10 cellular contexts compared by ENCODE assay signal in genomic region chr10:103450201-103450695, GRCh38. TPM values are rescaled to one million over a fixed set of nuclear protein-coding genes. Genes with fewer than 3 reads are reported as not detected.
DNase-seq lines count a peak whose midpoint lies in the region; TF ChIP-seq lines count a peak whose summit lies in the region.
"Had no signal": no experiment of that assay in that cellular context is flagged by ENCODE, and none has a peak within 500 bp of the region (broad histone marks: within the 10 kb centered on the region; RNA-seq: fewer than 3 reads in every experiment).

No MANE protein-coding gene starts in this region.

- no peak for TF ChIP-seq CTCF in testis (IDR thresholded peaks at IDR 0.05)

- H3K27ac Mint-ChIP-seq in activated T-cell treated with anti-CD3 and anti-CD28 coated beads, Interleukin-2, amount 50 U/mL, for 24 hours = peak overlapping the region; percentile 91
- peak overlapping the region; percentile 18 for H3K27ac Mint-ChIP-seq in activated T-helper 1 cell treated with anti-CD3 and anti-CD28 coated beads, Interleukin-12 subunit alpha, Interleukin-12 subunit beta, Interleukin-2, Interleukin-4 antibody, amounts not matched to agents 30 ng/mL and 10 ng/mL and 1 ng/mL, durations not matched to agents 14 hours and 24 hours and 36 hours

- peaks cover 56% of the 10 kb centered on the region for H3K36me3 Mint-ChIP-seq in activated T-cell treated with anti-CD3 and anti-CD28 coated beads, Interleukin-2, amount 50 U/mL, for 24 hours (ENCODE audit: low read depth)
- H3K36me3 Mint-ChIP-seq in activated T-helper 1 cell treated with anti-CD3 and anti-CD28 coated beads, Interleukin-12 subunit alpha, Interleukin-12 subunit beta, Interleukin-2, Interleukin-4 antibody, amounts not matched to agents 30 ng/mL and 10 ng/mL and 1 ng/mL, durations not matched to agents 14 hours and 24 hours and 36 hours (ENCODE audit: low read depth) = peaks cover 36% of the 10 kb centered on the region

- peak overlapping the region; percentile 95 for H3K9ac ChIP-seq in mesenchymal stem cell (ENCODE audit: low read length)

- no peaks in the 10 kb centered on the region for H3K27me3 ChIP-seq in mesenchymal stem cell (ENCODE audit: control insufficient read depth in 1 of 2, insufficient read depth in 1 of 2, low read length in 2 of 2)
- no peaks in the 10 kb centered on the region for H3K27me3 ChIP-seq in testis

- H3K4me2 ChIP-seq in mesenchymal stem cell (ENCODE audit: low read length, poor library complexity, severe bottlenecking) = no peak overlapping the region

- H3K4me3 ChIP-seq in mesenchymal stem cell (ENCODE audit: insufficient read depth in 1 of 2, low read depth in 1 of 2, low read length in 2 of 2) = peak overlapping the region in 1 of 2 experiments; percentile 98
- H3K4me3 ChIP-seq in testis = no peak overlapping the region

- no peak for DNase-seq in activated T-cell treated with anti-CD3 and anti-CD28 coated beads, Interleukin-2, amount 50 U/mL, for 24 hours
- no peak for DNase-seq in activated T-cell treated with anti-CD3 and anti-CD28 coated beads, Interleukin-2, amount 50 U/mL, for 1 hour
- no peak for DNase-seq in activated T-helper 1 cell treated with anti-CD3 and anti-CD28 coated beads, Interleukin-12 subunit alpha, Interleukin-12 subunit beta, Interleukin-2, Interleukin-4 antibody, amounts not matched to agents 30 ng/mL and 10 ng/mL and 1 ng/mL, durations not matched to agents 14 hours and 24 hours and 36 hours (ENCODE audit: low spot score)
- DNase-seq in mesenchymal stem cell (no peak), testis (no peak), OCI-M2 (lab: John Stamatoyannopoulos, UW; ENCODE audit: unreplicated experiment) (no peak), hepatic stellate cell (ENCODE audit: low spot score) (no peak)
- no peak for DNase-seq in effector CD4-positive, alpha-beta T cell

- no peak overlapping the region for H3K14ac ChIP-seq in mesenchymal stem cell (ENCODE audit: low read length in 2 of 2)

- no peak overlapping the region for H2BK120ac ChIP-seq in mesenchymal stem cell (ENCODE audit: low read depth, low read length)

- H3K27me3 Mint-ChIP-seq in activated T-cell treated with anti-CD3 and anti-CD28 coated beads, Interleukin-2, amount 50 U/mL, for 24 hours = no peaks in the 10 kb centered on the region
- no peaks in the 10 kb centered on the region for H3K27me3 Mint-ChIP-seq in activated T-helper 1 cell treated with anti-CD3 and anti-CD28 coated beads, Interleukin-12 subunit alpha, Interleukin-12 subunit beta, Interleukin-2, Interleukin-4 antibody, amounts not matched to agents 30 ng/mL and 10 ng/mL and 1 ng/mL, durations not matched to agents 14 hours and 24 hours and 36 hours (ENCODE audit: insufficient read depth)

- no peak overlapping the region for H2AK5ac ChIP-seq in mesenchymal stem cell (ENCODE audit: low read length, severe bottlenecking)

- H3K79me1 ChIP-seq in mesenchymal stem cell (replicated peaks; ENCODE audit: low read length, poor library complexity, severe bottlenecking) = peaks cover 8% of the 10 kb centered on the region

- H2BK15ac ChIP-seq in mesenchymal stem cell (ENCODE audit: low read depth, poor library complexity, severe bottlenecking) = no peak overlapping the region

- no peak overlapping the region for H2BK5ac ChIP-seq in mesenchymal stem cell (ENCODE audit: low read depth, low read length, poor library complexity, severe bottlenecking)

- H3K4ac ChIP-seq in mesenchymal stem cell (ENCODE audit: low read depth in 1 of 2, low read length in 2 of 2) = no peak overlapping the region

- peak overlapping the region; percentile 53 for H4K91ac ChIP-seq in mesenchymal stem cell (ENCODE audit: low read length)

- intact Hi-C loops in activated T-helper 1 cell treated with anti-CD3 and anti-CD28 coated beads, Interleukin-12 subunit alpha, Interleukin-12 subunit beta, Interleukin-2, Interleukin-4 antibody, amounts not matched to agents 30 ng/mL and 10 ng/mL and 1 ng/mL, durations not matched to agents 14 hours and 24 hours and 36 hours (cut with micrococcal nuclease) = no loop called here
- intact Hi-C loops in testis (cut with DNase I; ENCODE audit: low total_unique reads) = no loop called here

- no peak overlapping the region for H4K8ac ChIP-seq in mesenchymal stem cell (ENCODE audit: low read length)

- peaks cover 16% of the 10 kb centered on the region for H3K4me1 ChIP-seq in mesenchymal stem cell (ENCODE audit: control insufficient read depth, insufficient read depth, low read depth, low read length)
- peaks cover 62% of the 10 kb centered on the region for H3K4me1 ChIP-seq in testis

- H3K18ac ChIP-seq in mesenchymal stem cell (ENCODE audit: low read depth in 1 of 2, low read length in 2 of 2) = no peak overlapping the region

- H3K36me3 ChIP-seq in mesenchymal stem cell (ENCODE audit: control insufficient read depth in 1 of 2, insufficient read depth in 2 of 2, low read depth in 1 of 2, low read length in 2 of 2) (peaks cover 39 to 44% of the 10 kb centered on the region in 2 experiments), testis (ENCODE audit: low read depth, missing control alignments) (no peaks in the 10 kb centered on the region)

- H3K9me3 ChIP-seq in mesenchymal stem cell (ENCODE audit: control insufficient read depth, low read length) = no peaks in the 10 kb centered on the region
- no peaks in the 10 kb centered on the region for H3K9me3 ChIP-seq in testis

- H3K27ac ChIP-seq in mesenchymal stem cell (ENCODE audit: low read length, poor library complexity, severe bottlenecking) = no peak overlapping the region
- peak overlapping the region; percentile 84 to 90 for H3K27ac ChIP-seq in testis

- H3K23ac ChIP-seq in mesenchymal stem cell (ENCODE audit: low read length in 2 of 2) = no peak overlapping the region

- H3K4me1 Mint-ChIP-seq in activated T-cell treated with anti-CD3 and anti-CD28 coated beads, Interleukin-2, amount 50 U/mL, for 24 hours (ENCODE audit: low read depth) = peaks cover 59% of the 10 kb centered on the region
- peaks cover 60% of the 10 kb centered on the region for H3K4me1 Mint-ChIP-seq in activated T-helper 1 cell treated with anti-CD3 and anti-CD28 coated beads, Interleukin-12 subunit alpha, Interleukin-12 subunit beta, Interleukin-2, Interleukin-4 antibody, amounts not matched to agents 30 ng/mL and 10 ng/mL and 1 ng/mL, durations not matched to agents 14 hours and 24 hours and 36 hours (ENCODE audit: low read depth)

- peak overlapping the region; percentile 80 for H3K4me3 Mint-ChIP-seq in activated T-cell treated with anti-CD3 and anti-CD28 coated beads, Interleukin-2, amount 50 U/mL, for 24 hours
- peak overlapping the region; percentile 90 for H3K4me3 Mint-ChIP-seq in activated T-helper 1 cell treated with anti-CD3 and anti-CD28 coated beads, Interleukin-12 subunit alpha, Interleukin-12 subunit beta, Interleukin-2, Interleukin-4 antibody, amounts not matched to agents 30 ng/mL and 10 ng/mL and 1 ng/mL, durations not matched to agents 14 hours and 24 hours and 36 hours

- 98% methylated on average over 12 of the region's 12 CpGs for WGBS in mesenchymal stem cell
- WGBS in testis, 2 donors = 58 to 72% methylated on average over 9 to 12 of the region's 12 CpGs

- no peak overlapping the region for H2BK12ac ChIP-seq in mesenchymal stem cell (ENCODE audit: low read length in 2 of 2)

- no peak for TF ChIP-seq POLR2A in testis (IDR thresholded peaks at IDR 0.05)

- no peaks in the 10 kb centered on the region for H3K9me3 Mint-ChIP-seq in activated T-cell treated with anti-CD3 and anti-CD28 coated beads, Interleukin-2, amount 50 U/mL, for 24 hours
- H3K9me3 Mint-ChIP-seq in activated T-helper 1 cell treated with anti-CD3 and anti-CD28 coated beads, Interleukin-12 subunit alpha, Interleukin-12 subunit beta, Interleukin-2, Interleukin-4 antibody, amounts not matched to agents 30 ng/mL and 10 ng/mL and 1 ng/mL, durations not matched to agents 14 hours and 24 hours and 36 hours = no peaks in the 10 kb centered on the region

- no peak overlapping the region for H2AFZ ChIP-seq in mesenchymal stem cell (ENCODE audit: low read depth, low read length)

RNA-seq across cellular contexts. Expression of gene CALHM2, which starts 1.9 kb away (rescaled TPM):
- 18.6 and 19.1 TPM in 2 replicates for total RNA-seq in activated T-helper 1 cell treated with anti-CD3 and anti-CD28 coated beads, Interleukin-12 subunit alpha, Interleukin-12 subunit beta, Interleukin-2, Interleukin-4 antibody, amounts not matched to agents 30 ng/mL and 10 ng/mL and 1 ng/mL, durations not matched to agents 14 hours and 24 hours and 36 hours
- 8.7 TPM for polyA plus RNA-seq in mesenchymal stem cell (2013, experiment 1 of 2)
- polyA plus RNA-seq in mesenchymal stem cell (2013, experiment 2 of 2) = 8.2 TPM
- total RNA-seq in testis = 10 to 100 TPM; 53.1 to 78.6 TPM
- polyA plus RNA-seq in testis (ENCODE audit: insufficient read depth, low read depth, low replicate concordance) = 43.5 TPM

RNA-seq across cellular contexts. Expression of gene CALHM1, which starts 8.5 kb away (rescaled TPM):
- not detected in 2 replicates for total RNA-seq in activated T-helper 1 cell treated with anti-CD3 and anti-CD28 coated beads, Interleukin-12 subunit alpha, Interleukin-12 subunit beta, Interleukin-2, Interleukin-4 antibody, amounts not matched to agents 30 ng/mL and 10 ng/mL and 1 ng/mL, durations not matched to agents 14 hours and 24 hours and 36 hours
- not detected for polyA plus RNA-seq in mesenchymal stem cell (2013, experiment 1 of 2)
- not detected for polyA plus RNA-seq in mesenchymal stem cell (2013, experiment 2 of 2)
- total RNA-seq in testis = under 1 TPM; 0.24 to 0.50 TPM
- polyA plus RNA-seq in testis (ENCODE audit: insufficient read depth, low read depth, low replicate concordance) = not detected
- total RNA-seq: endothelial cell of umbilical vein, liver had no signal
- polyA plus RNA-seq: endothelial cell of umbilical vein, liver had no signal

RNA-seq across cellular contexts. Expression of gene CALHM3, which starts 28.8 kb away (rescaled TPM):
- not detected in 2 replicates for total RNA-seq in activated T-helper 1 cell treated with anti-CD3 and anti-CD28 coated beads, Interleukin-12 subunit alpha, Interleukin-12 subunit beta, Interleukin-2, Interleukin-4 antibody, amounts not matched to agents 30 ng/mL and 10 ng/mL and 1 ng/mL, durations not matched to agents 14 hours and 24 hours and 36 hours
- polyA plus RNA-seq in mesenchymal stem cell (2013, experiment 1 of 2) = not detected
- polyA plus RNA-seq in mesenchymal stem cell (2013, experiment 2 of 2) = not detected
- total RNA-seq in testis = under 1 TPM; 0.39 to 0.93 TPM
- 0.88 TPM for polyA plus RNA-seq in testis (ENCODE audit: insufficient read depth, low read depth, low replicate concordance)
- total RNA-seq: endothelial cell of umbilical vein had no signal
- polyA plus RNA-seq: endothelial cell of umbilical vein, liver had no signal

RNA-seq across cellular contexts. Expression of gene NEURL1, which starts 43.3 kb away (rescaled TPM):
- 3.4 and 3.6 TPM in 2 replicates for total RNA-seq in activated T-helper 1 cell treated with anti-CD3 and anti-CD28 coated beads, Interleukin-12 subunit alpha, Interleukin-12 subunit beta, Interleukin-2, Interleukin-4 antibody, amounts not matched to agents 30 ng/mL and 10 ng/mL and 1 ng/mL, durations not matched to agents 14 hours and 24 hours and 36 hours
- polyA plus RNA-seq in mesenchymal stem cell (2013, experiment 1 of 2) = 0.01 TPM
- 0.04 TPM for polyA plus RNA-seq in mesenchymal stem cell (2013, experiment 2 of 2)
- total RNA-seq in testis = 10 to 100 TPM; 17.8 to 21.9 TPM
- 19.8 TPM for polyA plus RNA-seq in testis (ENCODE audit: insufficient read depth, low read depth, low replicate concordance)

RNA-seq across cellular contexts. Expression of gene PDCD11, which starts 53.8 kb away (rescaled TPM):
- total RNA-seq in activated T-helper 1 cell treated with anti-CD3 and anti-CD28 coated beads, Interleukin-12 subunit alpha, Interleukin-12 subunit beta, Interleukin-2, Interleukin-4 antibody, amounts not matched to agents 30 ng/mL and 10 ng/mL and 1 ng/mL, durations not matched to agents 14 hours and 24 hours and 36 hours = 98.4 and 99.0 TPM in 2 replicates
- polyA plus RNA-seq in mesenchymal stem cell (2013, experiment 1 of 2) = 10.6 TPM
- polyA plus RNA-seq in mesenchymal stem cell (2013, experiment 2 of 2) = 10.0 TPM
- 10 to 100 TPM; 50.7 to 54.9 TPM for total RNA-seq in testis
- polyA plus RNA-seq in testis (ENCODE audit: insufficient read depth, low read depth, low replicate concordance) = 47.3 TPM
